In genomic region chr2:144382848-144383247, GRCh38 we compare ENCODE assay signal across 8 cellular contexts.
DNase-seq lines count a peak whose midpoint lies in the region; ATAC-seq, FAIRE-seq and TF ChIP-seq lines count a peak whose summit lies in the region.

No MANE protein-coding gene starts in this region.

- no peaks in the 10 kb centered on the region for H3K36me3 ChIP-seq in MM.1S (replicated peaks; ENCODE audit: insufficient read depth, low read length)

- H3K79me2 ChIP-seq in MM.1S (ENCODE audit: low read length) = no peaks in the 10 kb centered on the region

- no peak overlapping the region for H3K9ac ChIP-seq in MM.1S (ENCODE audit: low read length)

- FAIRE-seq in frontal cortex (lab: Jason Lieb, UNC) = no peak

- no peaks in the 10 kb centered on the region for H3F3A ChIP-seq in MM.1S (ENCODE audit: insufficient read depth, low read length)

- H4K20me1 ChIP-seq in MM.1S (ENCODE audit: insufficient read depth, low read length) = no peaks in the 10 kb centered on the region

- peak; percentile 14 for DNase-seq in MM.1S
- DNase-seq in glomerular visceral epithelial cell (ENCODE audit: extremely low spot score) = peak; percentile 33
- no peak for DNase-seq in NCI-H2227 (lab: John Stamatoyannopoulos, UW; ENCODE audit: unreplicated experiment)
- DNase-seq in stimulated activated naive CD4-positive, alpha-beta T cell treated with Interleukin-2 at 50 U/mL for 16 hours (lab: John Stamatoyannopoulos, UW) = no peak
- DNase-seq in frontal cortex (ENCODE audit: low spot score in 2 of 2) = no peak

- no peaks in the 10 kb centered on the region for H3K4me1 ChIP-seq in MM.1S (ENCODE audit: low read length)

- no peaks in the 10 kb centered on the region for H3K9me2 ChIP-seq in MM.1S (replicated peaks; ENCODE audit: insufficient read depth, low read length)

- no peak for TF ChIP-seq CTCF in MM.1S (IDR thresholded peaks at IDR 0.05; ENCODE audit: low read length)

- H3K9me3 ChIP-seq in MM.1S (replicated peaks; ENCODE audit: insufficient read depth, low read length) = no peaks in the 10 kb centered on the region

- no peaks in the 10 kb centered on the region for H3K27me3 ChIP-seq in MM.1S (replicated peaks; ENCODE audit: insufficient read depth, low read length)

- H2AFZ ChIP-seq in MM.1S (ENCODE audit: low read length) = no peak overlapping the region

- H3K4me2 ChIP-seq in MM.1S (ENCODE audit: low read depth, low read length) = no peak overlapping the region

- H3K4me3 ChIP-seq in MM.1S (ENCODE audit: low read length) = no peak overlapping the region

- ATAC-seq in GM18517 (IDR thresholded peaks at IDR 0.05; ENCODE audit: unreplicated experiment) (peak; percentile 98), GM21723 (IDR thresholded peaks at IDR 0.05; ENCODE audit: unreplicated experiment) (peak; percentile 99), SK-N-SH treated with all-trans-retinoic acid at 6 μM for 48 hours (no peak)

- H3K27ac ChIP-seq in MM.1S (ENCODE audit: low read length) = no peak overlapping the region

TF ChIP-seq in SK-N-SH treated with all-trans-retinoic acid at 6 μM for 48 hours, 23 proteins besides CTCF, POLR2A, EP300 and RAD21:
- TF ChIP-seq TCF4 (CRISPR knock-in tag; IDR thresholded peaks at IDR 0.05; ENCODE audit: borderline replicate concordance) = no peak
- no peak for TF ChIP-seq PATZ1 (CRISPR knock-in tag; IDR thresholded peaks at IDR 0.05; ENCODE audit: borderline replicate concordance)
- no peak for TF ChIP-seq ARNTL (CRISPR knock-in tag; IDR thresholded peaks at IDR 0.05; ENCODE audit: borderline replicate concordance, low read depth)
- no peak for TF ChIP-seq BACH2 (CRISPR knock-in tag; IDR thresholded peaks at IDR 0.05; ENCODE audit: borderline replicate concordance)
- no peak for TF ChIP-seq ISL1 (CRISPR knock-in tag; IDR thresholded peaks at IDR 0.05)
- TF ChIP-seq ESRRG (CRISPR knock-in tag; IDR thresholded peaks at IDR 0.05) = no peak
- no peak for TF ChIP-seq ZNF8 (CRISPR knock-in tag; IDR thresholded peaks at IDR 0.05)
- TF ChIP-seq CSDC2 (CRISPR knock-in tag; IDR thresholded peaks at IDR 0.05) = no peak
- TF ChIP-seq ZFP3 (CRISPR knock-in tag; IDR thresholded peaks at IDR 0.05) = no peak

Comparison
In these comparisons a context has a peak if more than half of its experiments do, and no peak if none do; other contexts are left out.
1. DNase-seq: peak in MM.1S (single experiment) and glomerular visceral epithelial cell (single experiment); none in NCI-H2227 (single experiment), stimulated activated naive CD4-positive, alpha-beta T cell treated with Interleukin-2 at 50 U/mL for 16 hours (single experiment) and frontal cortex (0 of 2).